In genomic region chr19:23395041-23395721, GRCh38 we compare ENCODE assay signal across 8 cellular contexts. TPM values are rescaled to one million over a fixed set of nuclear protein-coding genes. Genes with fewer than 3 reads are reported as not detected.
DNase-seq lines count a peak whose midpoint lies in the region; ATAC-seq and TF ChIP-seq lines count a peak whose summit lies in the region.

Gene ZNF91 (minus strand): TSS chr19:23395471. CDS start chr19:23395354, 117 bp downstream.

- DNase-seq in CD4-positive, alpha-beta T cell = peak; percentile 82 to 93 (median 84)
- DNase-seq in NT2/D1 (ENCODE audit: low read depth, low spot score) = peak; percentile 95
- DNase-seq in activated T-cell treated with anti-CD3 and anti-CD28 coated beads for 1 hour (ENCODE audit: low read depth) = peak; percentile 81
- peak; percentile 69 for DNase-seq in epidermal melanocyte (ENCODE audit: insufficient read length, low spot score)
- peak; percentile 96 for DNase-seq in middle frontal gyrus (ENCODE audit: extremely low spot score, low spot score)
- peak; percentile 80 to 81 for DNase-seq in stimulated activated CD8-positive, alpha-beta memory T cell treated with anti-CD3 and anti-CD28 coated beads, Interleukin-2, amount 100 ng/mL, for 48 hours (ENCODE audit: low read depth in 2 of 2)

- peak within 1 kb of the TSS; percentile 100 for H3K4me3 ChIP-seq in NT2/D1 (ENCODE audit: insufficient read length, low read depth)

- peak; percentile 94 for ATAC-seq in CD4-positive, alpha-beta T cell (ENCODE audit: poor library complexity)
- peak; percentile 99 for ATAC-seq in GM19397 (IDR thresholded peaks at IDR 0.05; ENCODE audit: unreplicated experiment)
- peak; percentile 90 for ATAC-seq in HG03571 (IDR thresholded peaks at IDR 0.05; ENCODE audit: unreplicated experiment)

- POLR2A ChIA-PET in CD4-positive, alpha-beta T cell (lab: Charles Lee) = interaction anchor here (0.6 to 4.3 kb wide), 30 partner anchors 8 to 1998 kb away, joined by 3 to 48 read pairs (median 4); partner anchors contain the start of genes ZNF100, ZNF208, ZNF254 and ZNF257

- peaks cover 51% of the 10 kb centered on the region for H3K36me3 ChIP-seq in NT2/D1 (ENCODE audit: insufficient read depth, insufficient read length, low read length)

- peak within 1 kb of the TSS; percentile 88 for H3K27ac ChIP-seq in CD4-positive, alpha-beta T cell (ENCODE audit: low read depth, low read length)

- no peaks in the 10 kb centered on the region for H3K4me1 ChIP-seq in NT2/D1 (ENCODE audit: insufficient read depth, insufficient read length)

- H3K9me3 ChIP-seq in CD4-positive, alpha-beta T cell (ENCODE audit: control insufficient read depth, low read length) = peaks cover under 1% of the 10 kb centered on the region
- no peaks in the 10 kb centered on the region for H3K9me3 ChIP-seq in NT2/D1 (ENCODE audit: insufficient read depth, low read length)

- H3K27me3 ChIP-seq in CD4-positive, alpha-beta T cell (ENCODE audit: control insufficient read depth, insufficient read depth, low read length) = no peaks in the 10 kb centered on the region
- no peaks in the 10 kb centered on the region for H3K27me3 ChIP-seq in NT2/D1 (ENCODE audit: insufficient read depth, insufficient read length)

- H3K4me3 Mint-ChIP-seq in CD4-positive, alpha-beta T cell = peak within 1 kb of the TSS; percentile 96

- intact Hi-C loops in CD4-positive, alpha-beta T cell (cut with DNase I, micrococcal nuclease) = loop anchor here (1.0 to 10.0 kb wide), 11 partner anchors 47 to 760 kb away; partner anchors contain the start of genes ZNF492 (in 1 of the 2), ZNF675 (in 1 of the 2), ZNF681 (in 1 of the 2) and ZNF724 (in 1 of the 2)

- peak within 1 kb of the TSS; percentile 100 for H3K9ac ChIP-seq in NT2/D1 (ENCODE audit: insufficient read length, low read depth)

- TF ChIP-seq CTCF in CD4-positive, alpha-beta T cell (IDR thresholded peaks at IDR 0.05) = no peak

- H3K9me3 Mint-ChIP-seq in CD4-positive, alpha-beta T cell = no peaks in the 10 kb centered on the region

- H3K27me3 Mint-ChIP-seq in CD4-positive, alpha-beta T cell = no peaks in the 10 kb centered on the region

- H3K36me3 Mint-ChIP-seq in CD4-positive, alpha-beta T cell (ENCODE audit: low read depth) = peaks cover 49% of the 10 kb centered on the region

- H3K27ac Mint-ChIP-seq in CD4-positive, alpha-beta T cell = peak within 1 kb of the TSS; percentile 96

- H3K4me1 Mint-ChIP-seq in CD4-positive, alpha-beta T cell (ENCODE audit: low read depth) = peaks cover 50% of the 10 kb centered on the region

- CTCF ChIA-PET in CD4-positive, alpha-beta T cell (lab: Charles Lee) = no interaction called here

RNA-seq across cellular contexts. Expression of gene ZNF91, which starts in this region (rescaled TPM):
- 10 to 100 TPM; 95.5 to 99.3 TPM for total RNA-seq in CD4-positive, alpha-beta T cell

Comparison
In these comparisons a context has a peak if more than half of its experiments do, and no peak if none do; other contexts are left out.
1. Peak in every context shown above with its lines: DNase-seq, ATAC-seq, H3K4me3 ChIP-seq and H3K27ac ChIP-seq.